19 cellular contexts compared by ENCODE assay signal in the genomic region with DNA sequence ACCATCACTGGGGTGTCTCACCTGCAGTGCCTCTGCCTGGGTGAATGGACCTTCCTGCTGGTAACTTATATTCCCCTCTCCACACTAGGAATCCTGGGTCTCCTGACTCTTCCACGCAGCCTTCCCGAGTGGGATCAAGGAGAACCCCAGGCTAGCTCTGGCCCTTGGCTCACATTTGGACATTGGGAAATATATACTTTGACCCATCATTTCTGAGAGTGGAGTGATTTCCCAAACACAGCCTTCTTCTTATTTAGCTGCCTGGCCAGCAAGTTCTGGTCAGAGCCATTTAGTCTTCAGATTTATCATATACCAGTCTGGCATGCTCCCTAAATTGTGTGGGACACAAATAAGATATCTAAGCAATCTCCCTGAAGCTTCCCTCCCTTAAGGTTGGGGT.
A peak's percentile ranks its signal among the peaks of the same experiment; 100 is the strongest.
DNase-seq lines count a peak whose midpoint lies in the region; ATAC-seq lines count a peak whose summit lies in the region.
"Had no signal": no experiment of that assay in that cellular context is flagged by ENCODE, and none has a peak within 500 bp of the region (broad histone marks: within the 10 kb centered on the region; RNA-seq: fewer than 3 reads in every experiment).

No MANE protein-coding gene starts in this region.

- peak overlapping the region; percentile 2 for H3K27ac Mint-ChIP-seq in T-helper 1 cell treated with Interleukin-12 subunit alpha and Interleukin-12 subunit beta and Interleukin-4 antibody, amounts not matched to agents 30 μg/mL and 1 μg/mL, for 36 hours
- peak overlapping the region in 7 of 8 donors; percentile 15 to 87 (median 68) for H3K27ac Mint-ChIP-seq in CD8-positive, alpha-beta memory T cell
- H3K27ac Mint-ChIP-seq in natural killer cell treated with Interleukin-12 subunit alpha and Interleukin-12 subunit beta and Interleukin-15 and Interleukin-18, amount 100 ng/mL, for 72 hours = peak overlapping the region; percentile 73 to 78

- peaks cover 25% of the 10 kb centered on the region for H3K36me3 ChIP-seq in CD8-positive, alpha-beta memory T cell (ENCODE audit: insufficient read depth, low read length)

- peaks cover 80% of the 10 kb centered on the region for H3K36me3 Mint-ChIP-seq in T-helper 1 cell treated with Interleukin-12 subunit alpha and Interleukin-12 subunit beta and Interleukin-4 antibody, amounts not matched to agents 30 μg/mL and 1 μg/mL, for 36 hours (ENCODE audit: low read depth)
- peaks cover 47 to 91% (median 56%) of the 10 kb centered on the region in 3 donors for H3K36me3 Mint-ChIP-seq in CD8-positive, alpha-beta memory T cell
- H3K36me3 Mint-ChIP-seq in natural killer cell treated with Interleukin-12 subunit alpha and Interleukin-12 subunit beta and Interleukin-15 and Interleukin-18, amount 100 ng/mL, for 72 hours = peaks cover 61% of the 10 kb centered on the region

- CTCF ChIA-PET in CD8-positive, alpha-beta memory T cell (lab: Charles Lee) = interaction anchor here (0.6 to 1.1 kb wide), 2 partner anchors 41 to 170 kb away, joined by 3 read pairs; no protein-coding TSS in a partner anchor

- no peak for ATAC-seq in natural killer cell treated with Interleukin-12 subunit alpha and Interleukin-12 subunit beta and Interleukin-15 and Interleukin-18, amount 100 ng/mL, for 72 hours
- ATAC-seq in GM18909 (IDR thresholded peaks at IDR 0.05; ENCODE audit: poor library complexity, unreplicated experiment) = no peak
- no peak for ATAC-seq in HG02763 (IDR thresholded peaks at IDR 0.05; ENCODE audit: unreplicated experiment)
- ATAC-seq: K562 had no signal

- peaks cover 13% of the 10 kb centered on the region for H3K9me3 Mint-ChIP-seq in T-helper 1 cell treated with Interleukin-12 subunit alpha and Interleukin-12 subunit beta and Interleukin-4 antibody, amounts not matched to agents 30 μg/mL and 1 μg/mL, for 36 hours
- H3K9me3 Mint-ChIP-seq in CD8-positive, alpha-beta memory T cell = peaks cover 0 to 2% (median 2%) of the 10 kb centered on the region in 5 donors
- no peaks in the 10 kb centered on the region for H3K9me3 Mint-ChIP-seq in natural killer cell treated with Interleukin-12 subunit alpha and Interleukin-12 subunit beta and Interleukin-15 and Interleukin-18, amount 100 ng/mL, for 72 hours

- WGBS in adipose tissue, 3 donors = 63 to 90% (median 64%) methylated on average over 2 of the region's 2 CpGs

- no peaks in the 10 kb centered on the region for H3K9me3 ChIP-seq in CD8-positive, alpha-beta memory T cell (ENCODE audit: low read length)

- DNase-seq in T-helper 1 cell (no peak), foreskin melanocyte (no peak)
- DNase-seq in CD8-positive, alpha-beta memory T cell = no peak
- no peak for DNase-seq in natural killer cell treated with Interleukin-12 subunit alpha and Interleukin-12 subunit beta and Interleukin-15 and Interleukin-18, amount 100 ng/mL, for 72 hours (ENCODE audit: low spot score)
- DNase-seq: central memory CD4-positive, alpha-beta T cell; islet precursor cell; NCI-H1092 treated with DMSO at 0.1 percent for 48 hours; RPMI8226; stimulated activated CD4-positive, alpha-beta T cell treated with anti-CD3 and anti-CD28 coated beads, Interleukin-4, amount 100 ng/mL, for 4 hours; trophoblast cell had no signal

- no peaks in the 10 kb centered on the region for H3K27me3 ChIP-seq in CD8-positive, alpha-beta memory T cell (ENCODE audit: insufficient read depth, low read length, poor library complexity, severe bottlenecking)
- H3K27me3 ChIP-seq: BLaER1 treated with 17β-estradiol and CSF1 and Interleukin-3, amounts not matched to agents 10 nM and 100 nM had no signal

- H3K4me1 ChIP-seq in CD8-positive, alpha-beta memory T cell (ENCODE audit: insufficient read depth, low read length) = peaks cover 16% of the 10 kb centered on the region
- H3K4me1 ChIP-seq: parathyroid adenoma had no signal

- no peaks in the 10 kb centered on the region for H3K27me3 Mint-ChIP-seq in T-helper 1 cell treated with Interleukin-12 subunit alpha and Interleukin-12 subunit beta and Interleukin-4 antibody, amounts not matched to agents 30 μg/mL and 1 μg/mL, for 36 hours (ENCODE audit: low read depth)
- no peaks in the 10 kb centered on the region for H3K27me3 Mint-ChIP-seq in CD8-positive, alpha-beta memory T cell
- no peaks in the 10 kb centered on the region for H3K27me3 Mint-ChIP-seq in natural killer cell treated with Interleukin-12 subunit alpha and Interleukin-12 subunit beta and Interleukin-15 and Interleukin-18, amount 100 ng/mL, for 72 hours

- peaks cover 21% of the 10 kb centered on the region for H3K4me1 Mint-ChIP-seq in T-helper 1 cell treated with Interleukin-12 subunit alpha and Interleukin-12 subunit beta and Interleukin-4 antibody, amounts not matched to agents 30 μg/mL and 1 μg/mL, for 36 hours (ENCODE audit: low read depth)
- H3K4me1 Mint-ChIP-seq in CD8-positive, alpha-beta memory T cell = peaks cover 65 to 75% (median 73%) of the 10 kb centered on the region in 3 donors
- peaks cover 43 to 45% of the 10 kb centered on the region in 2 donors for H3K4me1 Mint-ChIP-seq in natural killer cell treated with Interleukin-12 subunit alpha and Interleukin-12 subunit beta and Interleukin-15 and Interleukin-18, amount 100 ng/mL, for 72 hours (ENCODE audit: low read depth in 2 of 2)

- H3K4me3 ChIP-seq in CD8-positive, alpha-beta memory T cell (ENCODE audit: low read length) = no peak overlapping the region
- H3K4me3 ChIP-seq: BLaER1 treated with 17β-estradiol and CSF1 and Interleukin-3, amounts not matched to agents 10 nM and 100 nM; K562; skin epidermis had no signal

- no peak overlapping the region for H3K4me3 Mint-ChIP-seq in T-helper 1 cell treated with Interleukin-12 subunit alpha and Interleukin-12 subunit beta and Interleukin-4 antibody, amounts not matched to agents 30 μg/mL and 1 μg/mL, for 36 hours
- peak overlapping the region in 2 of 7 donors; percentile 33 to 45 for H3K4me3 Mint-ChIP-seq in CD8-positive, alpha-beta memory T cell
- H3K4me3 Mint-ChIP-seq in natural killer cell treated with Interleukin-12 subunit alpha and Interleukin-12 subunit beta and Interleukin-15 and Interleukin-18, amount 100 ng/mL, for 72 hours = no peak overlapping the region

- POLR2A ChIA-PET in CD8-positive, alpha-beta memory T cell (lab: Charles Lee) = interaction anchor here (1.1 kb wide), 1 partner anchor 15 kb away, joined by 3 read pairs; no protein-coding TSS in a partner anchor

- no peak overlapping the region for H3K27ac ChIP-seq in CD8-positive, alpha-beta memory T cell (ENCODE audit: low read depth, low read length)
- H3K27ac ChIP-seq in adipose tissue (ENCODE audit: low read depth, low read length) = peak overlapping the region; percentile 66
- H3K27ac ChIP-seq: 22Rv1; BLaER1 treated with 17β-estradiol and CSF1 and Interleukin-3, amounts not matched to agents 10 nM and 100 nM; parathyroid adenoma had no signal

Comparison
In these comparisons a context has a peak if more than half of its experiments do, and no peak if none do; other contexts are left out.
1. H3K27ac Mint-ChIP-seq: peak in every context shown above with its lines; median percentile 76 in natural killer cell treated with Interleukin-12 subunit alpha and Interleukin-12 subunit beta and Interleukin-15 and Interleukin-18, amount 100 ng/mL, for 72 hours; 68 in CD8-positive, alpha-beta memory T cell; 2 in T-helper 1 cell treated with Interleukin-12 subunit alpha and Interleukin-12 subunit beta and Interleukin-4 antibody, amounts not matched to agents 30 μg/mL and 1 μg/mL, for 36 hours.